ENCODE assay signal across 10 cellular contexts in the genomic region with DNA sequence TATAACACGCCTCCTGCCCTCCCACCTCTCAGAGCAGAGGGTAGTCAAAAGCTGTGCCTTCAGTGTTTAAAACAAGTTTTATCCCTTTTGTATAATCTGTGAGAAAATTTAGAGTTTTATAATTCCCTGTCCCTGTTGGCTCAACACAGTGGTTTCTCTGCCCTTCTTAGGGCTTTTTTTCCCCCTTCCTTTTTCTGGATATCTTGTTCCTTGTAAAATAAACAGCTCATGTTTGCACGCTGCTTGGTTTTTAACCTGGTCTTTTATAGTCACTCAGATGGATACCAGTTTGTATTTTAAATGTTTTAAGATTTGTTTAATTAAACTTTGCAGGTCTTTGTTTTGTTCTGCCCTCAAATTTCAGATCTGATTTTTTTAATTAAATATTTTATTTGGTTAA.
"Had no signal": no experiment of that assay in that cellular context is flagged by ENCODE, and none has a peak within 500 bp of the region (broad histone marks: within the 10 kb centered on the region; RNA-seq: fewer than 3 reads in every experiment).

No MANE protein-coding gene starts in this region.

- H3K4me3 ChIP-seq: breast epithelium, right atrium auricular region had no signal

- DNase-seq: activated CD4-positive, alpha-beta memory T cell treated with anti-CD3 and anti-CD28 coated beads for 36 hours; activated gamma-delta T cell; activated naive CD8-positive, alpha-beta T cell treated with anti-CD3 and anti-CD28 coated beads for 36 hours; activated T-cell treated with anti-CD3 and anti-CD28 coated beads, Interleukin-2, amount 50 U/mL, for 4 hours; immature natural killer cell; left colon; small intestine; T1000 had no signal

- H3K4me3 Mint-ChIP-seq: activated CD4-positive, alpha-beta memory T cell treated with anti-CD3 and anti-CD28 coated beads for 36 hours; activated naive CD8-positive, alpha-beta T cell treated with anti-CD3 and anti-CD28 coated beads for 36 hours; activated T-cell treated with anti-CD3 and anti-CD28 coated beads, Interleukin-2, amount 50 U/mL, for 4 hours; immature natural killer cell had no signal

- H3K9me3 ChIP-seq: breast epithelium, right atrium auricular region had no signal

- ATAC-seq: activated T-cell treated with anti-CD3 and anti-CD28 coated beads, Interleukin-2, amount 50 U/mL, for 4 hours; left colon had no signal

- H3K4me1 ChIP-seq: breast epithelium, right atrium auricular region had no signal

- H3K36me3 ChIP-seq: breast epithelium, right atrium auricular region had no signal

- H3K27ac Mint-ChIP-seq: activated CD4-positive, alpha-beta memory T cell treated with anti-CD3 and anti-CD28 coated beads for 36 hours; activated naive CD8-positive, alpha-beta T cell treated with anti-CD3 and anti-CD28 coated beads for 36 hours; immature natural killer cell had no signal

- H3K27me3 Mint-ChIP-seq: activated CD4-positive, alpha-beta memory T cell treated with anti-CD3 and anti-CD28 coated beads for 36 hours had no signal

- H3K36me3 Mint-ChIP-seq: activated CD4-positive, alpha-beta memory T cell treated with anti-CD3 and anti-CD28 coated beads for 36 hours; activated naive CD8-positive, alpha-beta T cell treated with anti-CD3 and anti-CD28 coated beads for 36 hours; immature natural killer cell had no signal

- H3K27me3 ChIP-seq: breast epithelium, right atrium auricular region had no signal

- H3K27ac ChIP-seq: right atrium auricular region had no signal

- H3K9me3 Mint-ChIP-seq: activated CD4-positive, alpha-beta memory T cell treated with anti-CD3 and anti-CD28 coated beads for 36 hours; activated naive CD8-positive, alpha-beta T cell treated with anti-CD3 and anti-CD28 coated beads for 36 hours; activated T-cell treated with anti-CD3 and anti-CD28 coated beads, Interleukin-2, amount 50 U/mL, for 4 hours; immature natural killer cell had no signal

- H3K4me1 Mint-ChIP-seq: activated naive CD8-positive, alpha-beta T cell treated with anti-CD3 and anti-CD28 coated beads for 36 hours; immature natural killer cell had no signal
